1 cellular context compared by ENCODE assay signal in genomic region chr4:127782275-127783025, GRCh38.
TF ChIP-seq lines count a peak whose summit lies in the region.

TSS of gene HSPA4L (plus strand) at chr4:127782322. CDS start at chr4:127782551, 229 bp downstream.

TF ChIP-seq in HEK293, 187 proteins besides CTCF, POLR2A, EP300 and RAD21 (continued from another document and continues in another):
- TF ChIP-seq ZBTB44 (tag by site-specific recombination; IDR thresholded peaks at IDR 0.05), result no peak
- no peak for TF ChIP-seq RBAK (tag by site-specific recombination; IDR thresholded peaks at IDR 0.05)
- no peak for TF ChIP-seq GLI2 (tag by site-specific recombination; IDR thresholded peaks at IDR 0.05; ENCODE audit: borderline replicate concordance, low read depth)
- TF ChIP-seq OSR2 (tag by site-specific recombination; IDR thresholded peaks at IDR 0.05), result no peak
- no peak for TF ChIP-seq EGR2 (tag by site-specific recombination; IDR thresholded peaks at IDR 0.05; ENCODE audit: low read depth)
- TF ChIP-seq ZNF18 (tag by site-specific recombination; IDR thresholded peaks at IDR 0.05), result no peak
- no peak for TF ChIP-seq ZNF146 (tag by site-specific recombination; IDR thresholded peaks at IDR 0.05)
- TF ChIP-seq ZNF202 (tag by site-specific recombination; IDR thresholded peaks at IDR 0.05; ENCODE audit: borderline replicate concordance), result no peak
- no peak for TF ChIP-seq ZNF664 (tag by site-specific recombination; IDR thresholded peaks at IDR 0.05)
- TF ChIP-seq TCF7L2 (IDR thresholded peaks at IDR 0.05; ENCODE audit: borderline replicate concordance, low read depth, low read length), result no peak
- TF ChIP-seq ZNF747 (tag by site-specific recombination; IDR thresholded peaks at IDR 0.05), result no peak
- TF ChIP-seq KLF10 (tag by site-specific recombination; IDR thresholded peaks at IDR 0.05), result no peak
- TF ChIP-seq ZNF768 (tag by site-specific recombination; IDR thresholded peaks at IDR 0.05), result no peak
- TF ChIP-seq SP7 (tag by site-specific recombination; IDR thresholded peaks at IDR 0.05), result peak; percentile 51; the same call in 1 of the 2 replicates
- no peak for TF ChIP-seq ZNF157 (tag by site-specific recombination; IDR thresholded peaks at IDR 0.05)
- no peak for TF ChIP-seq ZNF302 (tag by site-specific recombination; IDR thresholded peaks at IDR 0.05; ENCODE audit: low read depth)
- no peak for TF ChIP-seq ZNF280C (tag by site-specific recombination; IDR thresholded peaks at IDR 0.05)
- TF ChIP-seq ZNF184 (tag by site-specific recombination; IDR thresholded peaks at IDR 0.05), result no peak
- TF ChIP-seq ZNF48 (tag by site-specific recombination; IDR thresholded peaks at IDR 0.05), result no peak
- TF ChIP-seq ZBTB17 (tag by site-specific recombination; IDR thresholded peaks at IDR 0.05), result peak; percentile 71; the same call in 1 of the 2 replicates
- no peak for TF ChIP-seq KLF7 (tag by site-specific recombination; IDR thresholded peaks at IDR 0.05; ENCODE audit: borderline replicate concordance)
- TF ChIP-seq ZNF544 (tag by site-specific recombination; IDR thresholded peaks at IDR 0.05), result no peak
- no peak for TF ChIP-seq ZNF248 (tag by site-specific recombination; IDR thresholded peaks at IDR 0.05)
- TF ChIP-seq ZNF513 (tag by site-specific recombination; IDR thresholded peaks at IDR 0.05), result no peak
- TF ChIP-seq ZNF530 (tag by site-specific recombination; IDR thresholded peaks at IDR 0.05; ENCODE audit: low read depth), result no peak
- no peak for TF ChIP-seq ZNF416 (tag by site-specific recombination; IDR thresholded peaks at IDR 0.05)
- TF ChIP-seq ZBTB20 (tag by site-specific recombination; IDR thresholded peaks at IDR 0.05), result peak; percentile 65; the same call in 1 of the 2 replicates
- no peak for TF ChIP-seq PRDM2 (tag by site-specific recombination; IDR thresholded peaks at IDR 0.05; ENCODE audit: borderline replicate concordance)
- TF ChIP-seq ZNF837 (tag by site-specific recombination; IDR thresholded peaks at IDR 0.05), result no peak
- no peak for TF ChIP-seq ZNF114 (tag by site-specific recombination; IDR thresholded peaks at IDR 0.05)
- no peak for TF ChIP-seq ZNF19 (tag by site-specific recombination; IDR thresholded peaks at IDR 0.05; ENCODE audit: low read depth)
- no peak for TF ChIP-seq BCL11B (tag by site-specific recombination; IDR thresholded peaks at IDR 0.05; ENCODE audit: low read depth)
- TF ChIP-seq ZIC2 (tag by site-specific recombination; IDR thresholded peaks at IDR 0.05), result no peak; the same call in 1 of the 2 replicates
- TF ChIP-seq ZNF488 (tag by site-specific recombination; IDR thresholded peaks at IDR 0.05), result no peak
- TF ChIP-seq ZNF521 (tag by site-specific recombination; IDR thresholded peaks at IDR 0.05), result no peak
- no peak for TF ChIP-seq ZNF555 (tag by site-specific recombination; conservative IDR thresholded peaks at IDR 0.05)
- no peak for TF ChIP-seq ZNF112 (tag by site-specific recombination; IDR thresholded peaks at IDR 0.05)
- no peak for TF ChIP-seq ZBTB1 (tag by site-specific recombination; IDR thresholded peaks at IDR 0.05)
- TF ChIP-seq ZNF398 (tag by site-specific recombination; IDR thresholded peaks at IDR 0.05), result no peak
- no peak; the same call in 1 of the 2 replicates for TF ChIP-seq ZNF792 (tag by site-specific recombination; IDR thresholded peaks at IDR 0.05)
- TF ChIP-seq ZSCAN23 (tag by site-specific recombination; IDR thresholded peaks at IDR 0.05), result no peak
- no peak for TF ChIP-seq REST (tag by site-specific recombination; IDR thresholded peaks at IDR 0.05)
